Comparison of ENCODE assay signal across 31 cellular contexts in genomic region chr9:136295055-136295454, GRCh38. TPM values are rescaled to one million over a fixed set of nuclear protein-coding genes. Genes with fewer than 3 reads are reported as not detected.
"Had no signal": no experiment of that assay in that cellular context is flagged by ENCODE, and none has a peak within 500 bp of the region (broad histone marks: within the 10 kb centered on the region; RNA-seq: fewer than 3 reads in every experiment).

No MANE protein-coding gene starts in this region.

- FAIRE-seq: keratinocyte, pancreas, urothelium cell line had no signal

- DNase-seq: head of caudate nucleus; hippocampal formation; left colon; mesendoderm; midbrain; naive thymus-derived CD4-positive, alpha-beta T cell; nucleus accumbens; stimulated activated CD4-positive, alpha-beta T cell treated with anti-CD3 and anti-CD28 coated beads, Interleukin-12 subunit alpha, Interleukin-12 subunit beta, amount 100 ng/mL, for 4 hours; stimulated activated CD4-positive, alpha-beta T cell treated with anti-CD3 and anti-CD28 coated beads, Interleukin-15, amount 100 ng/mL, for 24 hours; stimulated activated CD4-positive, alpha-beta T cell treated with anti-CD3 and anti-CD28 coated beads, Interleukin-2, amount 100 ng/mL, for 24 hours; stimulated activated CD4-positive, alpha-beta T cell treated with anti-CD3 and anti-CD28 coated beads, Interleukin-4, amount 100 ng/mL, for 1 hour; stimulated activated naive B cell treated with anti-CD40 and anti-IgM and Interleukin-4, amounts not matched to agents 10 μg/mL and 1 μg/mL and 100 μg/mL, for 72 hours; stimulated activated naive CD8-positive, alpha-beta T cell treated with anti-CD3 and anti-CD28 coated beads, Interleukin-15, Interleukin-2, amounts not matched to agents 100 U/mL and 50 U/mL, for 24 hours; stomach; testis; thyroid gland; transverse colon; upper lobe of right lung had no signal

- ATAC-seq: left colon; left lung; mucosa of descending colon; naive thymus-derived CD4-positive, alpha-beta T cell; natural killer cell treated with Interleukin-12 subunit alpha and Interleukin-12 subunit beta and Interleukin-15 and Interleukin-18, amount 100 ng/mL, for 72 hours; pancreas; psoas muscle; sciatic nerve; stimulated activated naive B cell treated with anti-CD40 and anti-IgM and Interleukin-4, amounts not matched to agents 10 μg/mL and 1 μg/mL and 100 μg/mL, for 72 hours; stimulated activated naive CD8-positive, alpha-beta T cell treated with anti-CD3 and anti-CD28 coated beads, Interleukin-15, Interleukin-2, amounts not matched to agents 100 U/mL and 50 U/mL, for 24 hours; upper lobe of right lung had no signal

- H3K4me3 ChIP-seq: left lung, lung, mucosa of descending colon, pancreas, psoas muscle, skin epidermis, stomach, testis, thyroid gland, transverse colon, upper lobe of right lung had no signal

- H3K9me3 ChIP-seq: left lung, mucosa of descending colon, pancreas, psoas muscle, stomach, testis, thyroid gland, transverse colon, upper lobe of right lung had no signal

- H3K36me3 ChIP-seq: left lung, pancreas, stomach, thyroid gland, transverse colon, upper lobe of right lung had no signal

- H3K27ac ChIP-seq: left lung, pancreas, psoas muscle, skin epidermis, stomach, testis, thyroid gland, transverse colon, upper lobe of right lung had no signal

- H3K27me3 ChIP-seq: pancreas, testis, thyroid gland, upper lobe of right lung had no signal

- H3K4me1 ChIP-seq: left lung, psoas muscle, testis, upper lobe of right lung had no signal

RNA-seq across cellular contexts. Expression of gene CCDC187, which starts 8.8 kb away (rescaled TPM):
- total RNA-seq: myocyte; natural killer cell treated with Interleukin-12 subunit alpha and Interleukin-12 subunit beta and Interleukin-15 and Interleukin-18, amount 100 ng/mL, for 72 hours; osteoblast; psoas muscle had no signal
- polyA plus RNA-seq: naive thymus-derived CD4-positive, alpha-beta T cell; neural cell; psoas muscle had no signal
